ENCODE assay signal across 7 cellular contexts in the genomic region with DNA sequence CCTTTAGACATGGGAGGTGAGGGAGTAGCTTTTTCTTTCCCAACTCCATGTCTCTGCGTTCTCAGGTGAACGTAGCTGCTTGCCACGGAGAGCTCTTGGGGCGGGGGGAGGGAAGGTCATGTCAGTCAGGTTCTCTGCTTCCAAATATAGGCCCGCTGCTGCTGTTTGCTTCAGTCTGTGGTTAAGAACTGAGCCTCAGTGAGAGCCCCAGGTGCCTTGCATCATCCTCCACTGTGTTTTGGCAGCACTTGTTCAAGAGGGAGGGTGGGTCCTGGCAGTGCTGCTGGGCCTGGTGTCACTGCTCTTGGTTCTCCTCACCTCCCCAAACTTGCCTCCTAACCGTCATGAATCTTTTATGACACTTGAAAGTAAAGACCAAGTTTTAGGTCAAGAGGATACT. TPM values are rescaled to one million over a fixed set of nuclear protein-coding genes. Genes with fewer than 3 reads are reported as not detected.
DNase-seq lines count a peak whose midpoint lies in the region; ATAC-seq and TF ChIP-seq lines count a peak whose summit lies in the region.

No MANE protein-coding gene starts in this region.

- H3K27me3 ChIP-seq in breast epithelium = no peaks in the 10 kb centered on the region

- intact Hi-C loops in breast epithelium (cut with DNase I; ENCODE audit: low total_unique reads) = no loop called here

- H3K36me3 ChIP-seq in breast epithelium = peaks cover 6% of the 10 kb centered on the region

- no peak overlapping the region for H3K4me3 ChIP-seq in breast epithelium

- no peaks in the 10 kb centered on the region for H3K9me3 ChIP-seq in breast epithelium

- DNase-seq in activated T-cell treated with anti-CD3 and anti-CD28 coated beads for 4 hours (peak; percentile 42), EL (no peak), breast epithelium (ENCODE audit: low spot score in 2 of 2) (no peak), NK-92 (lab: John Stamatoyannopoulos, UW; ENCODE audit: unreplicated experiment) (no peak)
- DNase-seq in stimulated activated CD8-positive, alpha-beta memory T cell treated with anti-CD3 and anti-CD28 coated beads, Interleukin-15, amount 100 ng/mL, for 4 hours (ENCODE audit: low read depth in 2 of 2) = peak; percentile 17 to 43

- TF ChIP-seq POLR2A in breast epithelium (IDR thresholded peaks at IDR 0.05) = no peak

- no peaks in the 10 kb centered on the region for H3K4me1 ChIP-seq in breast epithelium

- peak; percentile 98 for ATAC-seq in GM21360 (IDR thresholded peaks at IDR 0.05; ENCODE audit: unreplicated experiment)
- peak; percentile 91 for ATAC-seq in HG03460 (IDR thresholded peaks at IDR 0.05; ENCODE audit: unreplicated experiment)

- H3K27ac ChIP-seq in breast epithelium = no peak overlapping the region

- TF ChIP-seq CTCF in breast epithelium (IDR thresholded peaks at IDR 0.05) = no peak

RNA-seq across cellular contexts. Expression of a gene that starts 46.6 kb away (rescaled TPM):
- total RNA-seq in breast epithelium = 100 to 1,000 TPM in 1 of 3 donors, 10 to 100 TPM in 2; 48.8 to 152 (median 77.7) TPM

Comparison
In these comparisons a context has a peak if more than half of its experiments do, and no peak if none do; other contexts are left out.
1. DNase-seq: peak in activated T-cell treated with anti-CD3 and anti-CD28 coated beads for 4 hours (single experiment) and stimulated activated CD8-positive, alpha-beta memory T cell treated with anti-CD3 and anti-CD28 coated beads, Interleukin-15, amount 100 ng/mL, for 4 hours (2 of 2); none in EL (single experiment), breast epithelium (0 of 2) and NK-92 (single experiment).